Comparison of ENCODE assay signal across 1 cellular context in the genomic region with DNA sequence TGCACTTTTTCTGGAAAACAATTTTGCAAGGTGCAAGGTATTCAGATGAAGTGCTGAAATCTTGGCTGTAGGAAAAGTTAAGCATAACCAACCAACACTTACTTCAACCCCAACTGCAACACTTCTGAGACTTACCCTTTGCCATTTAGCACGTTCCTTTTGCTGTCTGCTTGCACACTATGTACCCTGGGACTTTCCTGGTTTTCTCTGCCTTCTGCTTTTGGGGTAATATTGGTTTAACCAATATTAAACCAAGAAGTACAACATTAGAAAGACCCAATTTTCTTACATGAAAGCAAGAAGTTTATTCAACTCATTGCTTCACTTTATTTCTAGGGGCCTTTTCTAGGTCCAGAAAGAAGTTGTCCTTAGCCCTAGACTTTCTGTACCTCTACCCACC.
A peak's percentile ranks its signal among the peaks of the same experiment; 100 is the strongest.
TF ChIP-seq lines count a peak whose summit lies in the region.

No MANE protein-coding gene starts in this region.

TF ChIP-seq in GM12878, 131 proteins besides CTCF, POLR2A, EP300 and RAD21 (continued from another document and continues in another):
- TF ChIP-seq, protein P1, sequence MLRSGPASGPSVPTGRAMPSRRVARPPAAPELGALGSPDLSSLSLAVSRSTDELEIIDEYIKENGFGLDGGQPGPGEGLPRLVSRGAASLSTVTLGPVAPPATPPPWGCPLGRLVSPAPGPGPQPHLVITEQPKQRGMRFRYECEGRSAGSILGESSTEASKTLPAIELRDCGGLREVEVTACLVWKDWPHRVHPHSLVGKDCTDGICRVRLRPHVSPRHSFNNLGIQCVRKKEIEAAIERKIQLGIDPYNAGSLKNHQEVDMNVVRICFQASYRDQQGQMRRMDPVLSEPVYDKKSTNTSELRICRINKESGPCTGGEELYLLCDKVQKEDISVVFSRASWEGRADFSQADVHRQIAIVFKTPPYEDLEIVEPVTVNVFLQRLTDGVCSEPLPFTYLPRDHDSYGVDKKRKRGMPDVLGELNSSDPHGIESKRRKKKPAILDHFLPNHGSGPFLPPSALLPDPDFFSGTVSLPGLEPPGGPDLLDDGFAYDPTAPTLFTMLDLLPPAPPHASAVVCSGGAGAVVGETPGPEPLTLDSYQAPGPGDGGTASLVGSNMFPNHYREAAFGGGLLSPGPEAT (IDR thresholded peaks at IDR 0.05; ENCODE audit: low read depth): peak; percentile 70
- TF ChIP-seq, protein P2, sequence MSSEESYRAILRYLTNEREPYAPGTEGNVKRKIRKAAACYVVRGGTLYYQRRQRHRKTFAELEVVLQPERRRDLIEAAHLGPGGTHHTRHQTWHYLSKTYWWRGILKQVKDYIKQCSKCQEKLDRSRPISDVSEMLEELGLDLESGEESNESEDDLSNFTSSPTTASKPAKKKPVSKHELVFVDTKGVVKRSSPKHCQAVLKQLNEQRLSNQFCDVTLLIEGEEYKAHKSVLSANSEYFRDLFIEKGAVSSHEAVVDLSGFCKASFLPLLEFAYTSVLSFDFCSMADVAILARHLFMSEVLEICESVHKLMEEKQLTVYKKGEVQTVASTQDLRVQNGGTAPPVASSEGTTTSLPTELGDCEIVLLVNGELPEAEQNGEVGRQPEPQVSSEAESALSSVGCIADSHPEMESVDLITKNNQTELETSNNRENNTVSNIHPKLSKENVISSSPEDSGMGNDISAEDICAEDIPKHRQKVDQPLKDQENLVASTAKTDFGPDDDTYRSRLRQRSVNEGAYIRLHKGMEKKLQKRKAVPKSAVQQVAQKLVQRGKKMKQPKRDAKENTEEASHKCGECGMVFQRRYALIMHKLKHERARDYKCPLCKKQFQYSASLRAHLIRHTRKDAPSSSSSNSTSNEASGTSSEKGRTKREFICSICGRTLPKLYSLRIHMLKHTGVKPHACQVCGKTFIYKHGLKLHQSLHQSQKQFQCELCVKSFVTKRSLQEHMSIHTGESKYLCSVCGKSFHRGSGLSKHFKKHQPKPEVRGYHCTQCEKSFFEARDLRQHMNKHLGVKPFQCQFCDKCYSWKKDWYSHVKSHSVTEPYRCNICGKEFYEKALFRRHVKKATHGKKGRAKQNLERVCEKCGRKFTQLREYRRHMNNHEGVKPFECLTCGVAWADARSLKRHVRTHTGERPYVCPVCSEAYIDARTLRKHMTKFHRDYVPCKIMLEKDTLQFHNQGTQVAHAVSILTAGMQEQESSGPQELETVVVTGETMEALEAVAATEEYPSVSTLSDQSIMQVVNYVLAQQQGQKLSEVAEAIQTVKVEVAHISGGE (CRISPR knock-in tag; IDR thresholded peaks at IDR 0.05): no peak
- TF ChIP-seq JUNB (IDR thresholded peaks at IDR 0.05): no peak
- no peak for TF ChIP-seq GABPA (IDR thresholded peaks at IDR 0.05; ENCODE audit: low read depth)
- no peak for TF ChIP-seq CHD1 (IDR thresholded peaks at IDR 0.05; ENCODE audit: low read depth, low read length)
- no peak for TF ChIP-seq WRNIP1 (IDR thresholded peaks at IDR 0.05; ENCODE audit: borderline replicate concordance, low read depth, low read length)
- TF ChIP-seq MYC (IDR thresholded peaks at IDR 0.05; ENCODE audit: insufficient read depth, insufficient read length, insufficient replicate concordance, low read length, severe bottlenecking): no peak
- TF ChIP-seq DPF2 (IDR thresholded peaks at IDR 0.05): peak; percentile 41; the same call in 1 of the 2 replicates
- no peak for TF ChIP-seq TAF1 (IDR thresholded peaks at IDR 0.05; ENCODE audit: borderline replicate concordance, low read depth, low read length)
- no peak for TF ChIP-seq POLR2AphosphoS5 (IDR thresholded peaks at IDR 0.05; ENCODE audit: low read length)
- TF ChIP-seq BCLAF1 (IDR thresholded peaks at IDR 0.05): no peak
- no peak for TF ChIP-seq POU2F2 (IDR thresholded peaks at IDR 0.05; ENCODE audit: borderline replicate concordance, low read depth, low read length)
- TF ChIP-seq GATAD2B (conservative IDR thresholded peaks at IDR 0.05; ENCODE audit: low read depth): no peak
- no peak for TF ChIP-seq ZZZ3 (IDR thresholded peaks at IDR 0.05; ENCODE audit: control insufficient read depth, insufficient read length, low read depth)
- TF ChIP-seq SIN3A (IDR thresholded peaks at IDR 0.05; ENCODE audit: low read depth, low read length): no peak
- TF ChIP-seq E4F1 (IDR thresholded peaks at IDR 0.05; ENCODE audit: borderline replicate concordance, partially characterized antibody): no peak
- no peak for TF ChIP-seq NFIC (IDR thresholded peaks at IDR 0.05; ENCODE audit: low read depth, low read length)
- no peak for TF ChIP-seq CEBPB (IDR thresholded peaks at IDR 0.05; ENCODE audit: borderline replicate concordance in 1 of 2, low read depth in 2 of 2, low read length in 2 of 2)
- TF ChIP-seq FOXK2 (IDR thresholded peaks at IDR 0.05): no peak
- TF ChIP-seq EZH2 (IDR thresholded peaks at IDR 0.05; ENCODE audit: borderline replicate concordance, control insufficient read depth, low read depth, low read length): no peak
- no peak for TF ChIP-seq RCOR1 (conservative IDR thresholded peaks at IDR 0.05; ENCODE audit: low read depth, low read length)
- no peak for TF ChIP-seq CREM (IDR thresholded peaks at IDR 0.05; ENCODE audit: low read depth)
- TF ChIP-seq, protein P3, sequence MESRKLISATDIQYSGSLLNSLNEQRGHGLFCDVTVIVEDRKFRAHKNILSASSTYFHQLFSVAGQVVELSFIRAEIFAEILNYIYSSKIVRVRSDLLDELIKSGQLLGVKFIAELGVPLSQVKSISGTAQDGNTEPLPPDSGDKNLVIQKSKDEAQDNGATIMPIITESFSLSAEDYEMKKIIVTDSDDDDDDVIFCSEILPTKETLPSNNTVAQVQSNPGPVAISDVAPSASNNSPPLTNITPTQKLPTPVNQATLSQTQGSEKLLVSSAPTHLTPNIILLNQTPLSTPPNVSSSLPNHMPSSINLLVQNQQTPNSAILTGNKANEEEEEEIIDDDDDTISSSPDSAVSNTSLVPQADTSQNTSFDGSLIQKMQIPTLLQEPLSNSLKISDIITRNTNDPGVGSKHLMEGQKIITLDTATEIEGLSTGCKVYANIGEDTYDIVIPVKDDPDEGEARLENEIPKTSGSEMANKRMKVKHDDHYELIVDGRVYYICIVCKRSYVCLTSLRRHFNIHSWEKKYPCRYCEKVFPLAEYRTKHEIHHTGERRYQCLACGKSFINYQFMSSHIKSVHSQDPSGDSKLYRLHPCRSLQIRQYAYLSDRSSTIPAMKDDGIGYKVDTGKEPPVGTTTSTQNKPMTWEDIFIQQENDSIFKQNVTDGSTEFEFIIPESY (IDR thresholded peaks at IDR 0.05): no peak
- no peak for TF ChIP-seq TCF7 (IDR thresholded peaks at IDR 0.05; ENCODE audit: borderline replicate concordance)
- TF ChIP-seq, protein P4, sequence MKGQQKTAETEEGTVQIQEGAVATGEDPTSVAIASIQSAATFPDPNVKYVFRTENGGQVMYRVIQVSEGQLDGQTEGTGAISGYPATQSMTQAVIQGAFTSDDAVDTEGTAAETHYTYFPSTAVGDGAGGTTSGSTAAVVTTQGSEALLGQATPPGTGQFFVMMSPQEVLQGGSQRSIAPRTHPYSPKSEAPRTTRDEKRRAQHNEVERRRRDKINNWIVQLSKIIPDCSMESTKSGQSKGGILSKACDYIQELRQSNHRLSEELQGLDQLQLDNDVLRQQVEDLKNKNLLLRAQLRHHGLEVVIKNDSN (IDR thresholded peaks at IDR 0.05; ENCODE audit: borderline replicate concordance, extremely low read length, insufficient read depth, low read depth, low read length): no peak
- no peak for TF ChIP-seq NFXL1 (IDR thresholded peaks at IDR 0.05; ENCODE audit: borderline replicate concordance)
- no peak for TF ChIP-seq ZNF384 (IDR thresholded peaks at IDR 0.05; ENCODE audit: borderline replicate concordance, low read depth, low read length)
- no peak for TF ChIP-seq TBL1XR1 (IDR thresholded peaks at IDR 0.05; ENCODE audit: low read depth, low read length)
- TF ChIP-seq MTA2 (IDR thresholded peaks at IDR 0.05; ENCODE audit: low read depth): 0 out of 2 replicates have a peak, but pooled peaks have one; percentile 34
- no peak for TF ChIP-seq STAT1 (conservative IDR thresholded peaks at IDR 0.05)
- no peak for TF ChIP-seq IRF4 (IDR thresholded peaks at IDR 0.05; ENCODE audit: low read depth, low read length)
- TF ChIP-seq PML (IDR thresholded peaks at IDR 0.05; ENCODE audit: low read length): no peak
- peak in 1 of 2 experiments; percentile 19; a peak in 2 of 4 replicates for TF ChIP-seq IKZF2 (IDR thresholded peaks at IDR 0.05)
- TF ChIP-seq ATF7 (IDR thresholded peaks at IDR 0.05; ENCODE audit: low read depth): no peak
- no peak for TF ChIP-seq SP1 (IDR thresholded peaks at IDR 0.05; ENCODE audit: low read depth, low read length)
- TF ChIP-seq, protein P5, sequence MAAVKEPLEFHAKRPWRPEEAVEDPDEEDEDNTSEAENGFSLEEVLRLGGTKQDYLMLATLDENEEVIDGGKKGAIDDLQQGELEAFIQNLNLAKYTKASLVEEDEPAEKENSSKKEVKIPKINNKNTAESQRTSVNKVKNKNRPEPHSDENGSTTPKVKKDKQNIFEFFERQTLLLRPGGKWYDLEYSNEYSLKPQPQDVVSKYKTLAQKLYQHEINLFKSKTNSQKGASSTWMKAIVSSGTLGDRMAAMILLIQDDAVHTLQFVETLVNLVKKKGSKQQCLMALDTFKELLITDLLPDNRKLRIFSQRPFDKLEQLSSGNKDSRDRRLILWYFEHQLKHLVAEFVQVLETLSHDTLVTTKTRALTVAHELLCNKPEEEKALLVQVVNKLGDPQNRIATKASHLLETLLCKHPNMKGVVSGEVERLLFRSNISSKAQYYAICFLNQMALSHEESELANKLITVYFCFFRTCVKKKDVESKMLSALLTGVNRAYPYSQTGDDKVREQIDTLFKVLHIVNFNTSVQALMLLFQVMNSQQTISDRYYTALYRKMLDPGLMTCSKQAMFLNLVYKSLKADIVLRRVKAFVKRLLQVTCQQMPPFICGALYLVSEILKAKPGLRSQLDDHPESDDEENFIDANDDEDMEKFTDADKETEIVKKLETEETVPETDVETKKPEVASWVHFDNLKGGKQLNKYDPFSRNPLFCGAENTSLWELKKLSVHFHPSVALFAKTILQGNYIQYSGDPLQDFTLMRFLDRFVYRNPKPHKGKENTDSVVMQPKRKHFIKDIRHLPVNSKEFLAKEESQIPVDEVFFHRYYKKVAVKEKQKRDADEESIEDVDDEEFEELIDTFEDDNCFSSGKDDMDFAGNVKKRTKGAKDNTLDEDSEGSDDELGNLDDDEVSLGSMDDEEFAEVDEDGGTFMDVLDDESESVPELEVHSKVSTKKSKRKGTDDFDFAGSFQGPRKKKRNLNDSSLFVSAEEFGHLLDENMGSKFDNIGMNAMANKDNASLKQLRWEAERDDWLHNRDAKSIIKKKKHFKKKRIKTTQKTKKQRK (IDR thresholded peaks at IDR 0.05; ENCODE audit: low read depth, low read length): no peak
- TF ChIP-seq KDM1A (IDR thresholded peaks at IDR 0.05; ENCODE audit: borderline replicate concordance): no peak
- TF ChIP-seq RUNX3 (IDR thresholded peaks at IDR 0.05; ENCODE audit: low read length): peak; percentile 37
- TF ChIP-seq, protein P6, sequence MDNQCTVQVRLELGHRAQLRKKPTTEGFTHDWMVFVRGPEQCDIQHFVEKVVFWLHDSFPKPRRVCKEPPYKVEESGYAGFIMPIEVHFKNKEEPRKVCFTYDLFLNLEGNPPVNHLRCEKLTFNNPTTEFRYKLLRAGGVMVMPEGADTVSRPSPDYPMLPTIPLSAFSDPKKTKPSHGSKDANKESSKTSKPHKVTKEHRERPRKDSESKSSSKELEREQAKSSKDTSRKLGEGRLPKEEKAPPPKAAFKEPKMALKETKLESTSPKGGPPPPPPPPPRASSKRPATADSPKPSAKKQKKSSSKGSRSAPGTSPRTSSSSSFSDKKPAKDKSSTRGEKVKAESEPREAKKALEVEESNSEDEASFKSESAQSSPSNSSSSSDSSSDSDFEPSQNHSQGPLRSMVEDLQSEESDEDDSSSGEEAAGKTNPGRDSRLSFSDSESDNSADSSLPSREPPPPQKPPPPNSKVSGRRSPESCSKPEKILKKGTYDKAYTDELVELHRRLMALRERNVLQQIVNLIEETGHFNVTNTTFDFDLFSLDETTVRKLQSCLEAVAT (IDR thresholded peaks at IDR 0.05): no peak
- no peak for TF ChIP-seq HDGF (IDR thresholded peaks at IDR 0.05)
- TF ChIP-seq SMARCA5 (IDR thresholded peaks at IDR 0.05): no peak
- TF ChIP-seq EED (IDR thresholded peaks at IDR 0.05; ENCODE audit: low read depth): no peak
- TF ChIP-seq ETV6 (conservative IDR thresholded peaks at IDR 0.05 in 1 of 2, IDR thresholded peaks at IDR 0.05 in 1 of 2; ENCODE audit: borderline replicate concordance in 1 of 2, low read depth in 1 of 2): no peak
- TF ChIP-seq HDAC2 (IDR thresholded peaks at IDR 0.05): no peak
- no peak for TF ChIP-seq ZNF207 (IDR thresholded peaks at IDR 0.05; ENCODE audit: borderline replicate concordance)
- no peak for TF ChIP-seq HDAC6 (IDR thresholded peaks at IDR 0.05; ENCODE audit: unreplicated experiment)
- TF ChIP-seq TCF3 (IDR thresholded peaks at IDR 0.05; ENCODE audit: borderline replicate concordance, insufficient read depth, low read depth, low read length): no peak
